In genomic region chr2:54310314-54310713, GRCh38 we compare ENCODE assay signal across 1 cellular context.
TF ChIP-seq lines count a peak whose summit lies in the region.

No MANE protein-coding gene starts in this region.

TF ChIP-seq in HepG2, 621 proteins besides CTCF, POLR2A, EP300 and RAD21 (continued from another document):
- TF ChIP-seq THAP9 (CRISPR knock-in tag; IDR thresholded peaks at IDR 0.05; ENCODE audit: borderline replicate concordance) (no peak), NR2F1 (CRISPR knock-in tag; IDR thresholded peaks at IDR 0.05) (no peak), GATAD2A (CRISPR knock-in tag; IDR thresholded peaks at IDR 0.05) (peak; percentile 53), ZNF724P (CRISPR knock-in tag; IDR thresholded peaks at IDR 0.05; ENCODE audit: borderline replicate concordance) (no peak), ZNF33B (CRISPR knock-in tag; IDR thresholded peaks at IDR 0.05) (no peak), BRD4 (CRISPR knock-in tag; IDR thresholded peaks at IDR 0.05) (no peak), FOSL1 (CRISPR knock-in tag; IDR thresholded peaks at IDR 0.05; ENCODE audit: borderline replicate concordance) (peak; percentile 34; the same call in 1 of the 2 replicates), MLX (CRISPR knock-in tag; IDR thresholded peaks at IDR 0.05) (no peak)
